ENCODE assay signal across 13 cellular contexts in the genomic region with DNA sequence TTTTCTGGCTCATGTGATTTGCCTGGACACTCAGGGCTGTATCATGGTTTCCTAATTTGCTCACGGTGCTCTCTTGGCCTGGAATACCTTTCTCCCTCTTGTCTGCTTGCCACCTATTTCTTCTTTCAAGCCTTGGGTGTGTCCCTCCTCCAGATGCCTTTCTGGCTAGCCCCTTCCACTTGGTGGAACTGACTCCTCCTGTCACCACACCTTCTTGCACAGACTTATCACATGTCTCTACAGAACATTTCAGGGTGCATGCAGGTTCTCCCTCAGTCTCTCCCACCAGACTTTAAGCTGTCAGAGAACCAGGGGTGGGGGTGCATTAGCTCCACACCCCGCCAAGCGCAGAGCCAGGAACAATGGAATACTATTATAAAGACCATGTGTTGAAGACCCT. TPM values are rescaled to one million over a fixed set of nuclear protein-coding genes. Genes with fewer than 3 reads are reported as not detected.
DNase-seq lines count a peak whose midpoint lies in the region; ATAC-seq and TF ChIP-seq lines count a peak whose summit lies in the region.
"Had no signal": no experiment of that assay in that cellular context is flagged by ENCODE, and none has a peak within 500 bp of the region (broad histone marks: within the 10 kb centered on the region; RNA-seq: fewer than 3 reads in every experiment).

No MANE protein-coding gene starts in this region.

- no peak for TF ChIP-seq CTCF in HL-60 (IDR thresholded peaks at IDR 0.05; ENCODE audit: insufficient read depth, low read length)
- no peak for TF ChIP-seq CTCF in mammary epithelial cell (conservative IDR thresholded peaks at IDR 0.05 in 1 of 2, IDR thresholded peaks at IDR 0.05 in 1 of 2; ENCODE audit: extremely low read depth in 1 of 2, insufficient read depth in 1 of 2, low read depth in 1 of 2, low read length in 2 of 2)
- no peak for TF ChIP-seq CTCF in lung (IDR thresholded peaks at IDR 0.05; ENCODE audit: control extremely low read depth, extremely low read depth)
- TF ChIP-seq CTCF in upper lobe of left lung (IDR thresholded peaks at IDR 0.05), result no peak

- H3K4me1 ChIP-seq in mammary epithelial cell (ENCODE audit: insufficient read depth, low read length) (peaks cover 60% of the 10 kb centered on the region), lung (ENCODE audit: control insufficient read depth in 2 of 2, insufficient read depth in 2 of 2, low read length in 2 of 2) (peaks cover 3 to 30% of the 10 kb centered on the region in 2 donors), upper lobe of left lung (peaks cover 60 to 73% (median 63%) of the 10 kb centered on the region in 4 donors)

- CTCF ChIA-PET in mammary epithelial cell (lab: Charles Lee; ENCODE audit: low non-redundant PET), result no interaction called here

- no peak for ATAC-seq in lung (ENCODE audit: insufficient read depth, low FRiP score)
- no peak for ATAC-seq in upper lobe of left lung (ENCODE audit: low FRiP score in 2 of 2)

- H3K36me3 ChIP-seq in mammary epithelial cell (ENCODE audit: insufficient read depth, low read length) (peaks cover 8% of the 10 kb centered on the region), lung (ENCODE audit: control insufficient read depth in 2 of 2, insufficient read depth in 2 of 2, low read length in 2 of 2) (peaks cover 0 to 11% of the 10 kb centered on the region in 2 donors), upper lobe of left lung (peaks cover 0 to 15% (median 7%) of the 10 kb centered on the region in 4 donors)
- H3K36me3 ChIP-seq: ovary had no signal

- in situ Hi-C loops in mammary epithelial cell (cut with MboI; ENCODE audit: low sequenced_read_pairs in 2 of 2), result loop anchor here (10.0 to 25.0 kb wide), 3 partner anchors 91 to 341 kb away; a partner anchor contains a TSS

- H4K20me1 ChIP-seq in mammary epithelial cell (ENCODE audit: insufficient read depth, low read length), result no peaks in the 10 kb centered on the region

- peak overlapping the region; percentile 80 for H3K4me2 ChIP-seq in mammary epithelial cell (ENCODE audit: insufficient read depth, low read depth, low read length)

- BruUV-seq in mammary epithelial cell (replicated peaks; lab: Mats Ljungman, UMichigan), result no TSS peak

- H3K79me2 ChIP-seq in mammary epithelial cell (ENCODE audit: insufficient read depth, low read length), result peaks cover 61% of the 10 kb centered on the region

- dilution Hi-C loops in mammary epithelial cell (cut with HindIII; ENCODE audit: low sequenced_read_pairs), result no loop called here

- 72% methylated on average over 3 of the region's 3 CpGs for WGBS in mammary epithelial cell (ENCODE audit: low coverage, missing lambda C conversion rate)
- 70 to 82% methylated on average over 3 of the region's 3 CpGs for WGBS in lung, 2 donors
- WGBS in upper lobe of left lung, 2 donors, result 67 to 69% methylated on average over 3 of the region's 3 CpGs

- TF ChIP-seq EP300 in upper lobe of left lung (IDR thresholded peaks at IDR 0.05), result peak in 1 of 4 donors; percentile 38

- H3K27me3 ChIP-seq in HL-60 (ENCODE audit: insufficient read depth, poor library complexity, severe bottlenecking) (no peaks in the 10 kb centered on the region), mammary epithelial cell (ENCODE audit: insufficient read depth, low read length) (no peaks in the 10 kb centered on the region), lung (ENCODE audit: control insufficient read depth, insufficient read depth) (no peaks in the 10 kb centered on the region), upper lobe of left lung (no peaks in the 10 kb centered on the region)
- H3K27me3 ChIP-seq: ovary, stomach had no signal

- intact Hi-C loops in mammary epithelial cell (cut with micrococcal nuclease), result loop anchor here (10.0 kb wide), 1 partner anchor 539 kb away; no protein-coding TSS in a partner anchor

- H3K9ac ChIP-seq in mammary epithelial cell (ENCODE audit: insufficient read depth, low read length), result peak overlapping the region; percentile 85

- TF ChIP-seq POLR2A in upper lobe of left lung (IDR thresholded peaks at IDR 0.05), result peak in 1 of 4 donors; percentile 29

- H2AFZ ChIP-seq in mammary epithelial cell (ENCODE audit: low read depth, low read length), result no peak overlapping the region

- H3K9me3 ChIP-seq in mammary epithelial cell (replicated peaks; ENCODE audit: insufficient read depth, low read length) (no peaks in the 10 kb centered on the region), lung (ENCODE audit: control insufficient read depth in 2 of 2, insufficient read depth in 1 of 2, low read length in 1 of 2) (no peaks in the 10 kb centered on the region), upper lobe of left lung (no peaks in the 10 kb centered on the region)
- H3K9me3 ChIP-seq: ovary, stomach had no signal

- DNase-seq in HL-60 (ENCODE audit: low read depth in 1 of 2, low spot score in 1 of 2), result no peak
- DNase-seq in mammary epithelial cell, result no peak
- peak; percentile 59 for DNase-seq in lung (ENCODE audit: low spot score)
- DNase-seq in upper lobe of left lung, result peak in 1 of 2 donors; percentile 68
- DNase-seq in ureter (ENCODE audit: low spot score), result no peak
- no peak for DNase-seq in NCI-H524 treated with DMSO at 0.1 percent for 48 hours (lab: John Stamatoyannopoulos, UW)
- no peak for DNase-seq in NCI-H2171 treated with DMSO at 0.1 percent for 48 hours (lab: John Stamatoyannopoulos, UW)
- DNase-seq: activated CD4-positive, alpha-beta T cell treated with anti-CD3 and anti-CD28 coated beads for 1 hour; NCI-H1930; stimulated activated CD4-positive, alpha-beta T cell treated with anti-CD3 and anti-CD28 coated beads, Interleukin-4, amount 100 ng/mL, for 1 hour; stomach had no signal

- H3K27ac ChIP-seq in HL-60 (replicated peaks) (no peak overlapping the region), mammary epithelial cell (ENCODE audit: insufficient read depth, low read depth, low read length) (peak overlapping the region; percentile 22), lung (ENCODE audit: low read depth in 1 of 2, low read length in 1 of 2) (peak overlapping the region in 1 of 2 donors; percentile 71), upper lobe of left lung (peak overlapping the region; percentile 93 to 99 (median 97))
- H3K27ac ChIP-seq: ovary, SK-N-MC, stomach had no signal

- 0 out of 2 replicates have a peak overlapping the region, but pooled peaks have one; percentile 92 for H3K4me3 ChIP-seq in HL-60 (replicated peaks; ENCODE audit: insufficient read depth, low read length)
- peak overlapping the region; percentile 69 to 97 (median 93) for H3K4me3 ChIP-seq in mammary epithelial cell (replicated peaks in 1 of 3; ENCODE audit: insufficient read depth in 1 of 3, low read depth in 2 of 3, low read length in 3 of 3)
- H3K4me3 ChIP-seq in lung, result no peak overlapping the region
- H3K4me3 ChIP-seq in upper lobe of left lung, result peak overlapping the region in 3 of 4 donors; percentile 65 to 81 (median 67)
- H3K4me3 ChIP-seq: ovary, SK-N-MC had no signal

RNA-seq across cellular contexts. Expression of a gene that starts 1.9 kb away (rescaled TPM):
- total RNA-seq in mammary epithelial cell (10 to 100 TPM; 86.7 to 98.2 TPM), lung (10 to 100 TPM; 47.1 to 73.0 TPM), upper lobe of left lung (100 to 1,000 TPM in 4 of 6 donors, 10 to 100 TPM in 2; 62.4 to 217 (median 119) TPM), ureter (60.8 TPM)
- polyA plus RNA-seq in mammary epithelial cell (73.1 TPM), lung (10 to 100 TPM; 31.3 to 65.1 TPM)
- 68.2 TPM for polyA minus RNA-seq in mammary epithelial cell
